In genomic region chr14:28766505-28767238, GRCh38 we compare ENCODE assay signal across 8 cellular contexts. TPM values are rescaled to one million over a fixed set of nuclear protein-coding genes. Genes with fewer than 3 reads are reported as not detected.
DNase-seq lines count a peak whose midpoint lies in the region; ATAC-seq and TF ChIP-seq lines count a peak whose summit lies in the region.

TSS of gene FOXG1 (plus strand) at chr14:28766787. CDS start at chr14:28767280, 493 bp downstream.

- peaks cover 0 to 11% (median 0%) of the 10 kb centered on the region in 3 donors for H3K9me3 ChIP-seq in gastroesophageal sphincter

- no peak for TF ChIP-seq POLR2A in gastroesophageal sphincter (IDR thresholded peaks at IDR 0.05)

- DNase-seq in COR-L47 (lab: John Stamatoyannopoulos, UW) (peak; percentile 97), SK-MEL-5 (ENCODE audit: low read depth, low spot score) (peak; percentile 21), NCI-H526 treated with DMSO at 0.1 percent for 48 hours (lab: John Stamatoyannopoulos, UW) (no peak)
- DNase-seq in NK-92 treated with Interleukin-12 subunit alpha and Interleukin-12 subunit beta, amount 100 ng/mL, for 24 hours (lab: John Stamatoyannopoulos, UW) = no peak

- in situ Hi-C loops in SK-MEL-5 (cut with HindIII; ENCODE audit: low pct_unique_long_range_greater_than_20kb, low sequenced_read_pairs) = no loop called here

- H3K27me3 ChIP-seq in gastroesophageal sphincter = peaks cover 99% of the 10 kb centered on the region

- H3K4me1 ChIP-seq in gastroesophageal sphincter = peaks cover 0 to 30% (median 7%) of the 10 kb centered on the region in 3 donors

- no peak for TF ChIP-seq CTCF in gastroesophageal sphincter (IDR thresholded peaks at IDR 0.05)

- WGBS in gastroesophageal sphincter (ENCODE audit: low coverage in 1 of 2), 2 donors = 7% methylated on average over 3 of the region's 80 CpGs; no CpG with 5 or more reads in 1 of the 2 donors

- H3K4me3 ChIP-seq in gastroesophageal sphincter = peak within 1 kb of the TSS; percentile 38 to 50
- H3K4me3 ChIP-seq in skin epidermis = peak within 1 kb of the TSS in 5 of 7 experiments; percentile 1 to 38 (median 21)

- ATAC-seq in HG02870 (IDR thresholded peaks at IDR 0.05; ENCODE audit: unreplicated experiment) = peak; percentile 69
- peak; percentile 67 for ATAC-seq in gastroesophageal sphincter
- no peak for ATAC-seq in GM21528 (IDR thresholded peaks at IDR 0.05; ENCODE audit: low FRiP score, unreplicated experiment)

- TF ChIP-seq EP300 in gastroesophageal sphincter (IDR thresholded peaks at IDR 0.05) = no peak

- no peaks in the 10 kb centered on the region for H3K36me3 ChIP-seq in gastroesophageal sphincter

- H3K27ac ChIP-seq in gastroesophageal sphincter (peak within 1 kb of the TSS; percentile 2 to 78 (median 55)), skin epidermis (no peak within 1 kb of the TSS)

RNA-seq across cellular contexts. Expression of gene FOXG1, which starts in this region (rescaled TPM):
- not detected in 2 replicates for total RNA-seq in SK-MEL-5 (2014; rRNA removed; shearing (Covaris generic))
- polyA plus RNA-seq in SK-MEL-5 (2015; cell fraction: cytosol; rRNA removed) = 0.01 TPM in 1 of 2 replicates, not detected in the other
- not detected in 2 replicates for polyA plus RNA-seq in SK-MEL-5 (2015; cell fraction: nucleus; rRNA removed)
- total RNA-seq in gastroesophageal sphincter = 1 to 10 TPM in 1 of 4 donors, under 1 TPM in 2, not detected in 1; 0.16 to 1.8 (median 0.89) TPM

Comparison
In these comparisons a context has a peak if more than half of its experiments do, and no peak if none do; other contexts are left out.
1. Peak in DNase-seq in SK-MEL-5; RNA of the gene not detected or under 1 TPM.
2. H3K27ac ChIP-seq: peak in gastroesophageal sphincter (4 of 4); none in skin epidermis (0 of 21).